25 cellular contexts compared by ENCODE assay signal in genomic region chr12:12029653-12030052, GRCh38. TPM values are rescaled to one million over a fixed set of nuclear protein-coding genes. Genes with fewer than 3 reads are reported as not detected.
"Had no signal": no experiment of that assay in that cellular context is flagged by ENCODE, and none has a peak within 500 bp of the region (broad histone marks: within the 10 kb centered on the region; RNA-seq: fewer than 3 reads in every experiment).

No MANE protein-coding gene starts in this region.

- ATAC-seq: effector memory CD8-positive, alpha-beta T cell; gastrocnemius medialis; heart right ventricle had no signal

- H3K27ac ChIP-seq: epithelial cell of prostate, esophagus muscularis mucosa, gastrocnemius medialis, heart right ventricle, neutrophil, sigmoid colon, stomach, thoracic aorta, transverse colon had no signal

- H3K27me3 Mint-ChIP-seq: effector memory CD8-positive, alpha-beta T cell; naive B cell had no signal

- DNase-seq: effector memory CD8-positive, alpha-beta T cell; gastrocnemius medialis; heart right ventricle; hypothalamus; kidney glomerular epithelial cell; mesendoderm; naive B cell; nephron progenitor cell; posterior cingulate gyrus; sigmoid colon; stimulated activated CD4-positive, alpha-beta T cell treated with anti-CD3 and anti-CD28 coated beads, Interleukin-2, amount 100 ng/mL, for 24 hours; stimulated activated CD4-positive, alpha-beta T cell treated with anti-CD3 and anti-CD28 coated beads, Interleukin-4, amount 100 ng/mL, for 4 hours; stimulated activated naive CD4-positive, alpha-beta T cell; stomach; substantia nigra; transverse colon had no signal

- H3K4me1 ChIP-seq: gastrocnemius medialis had no signal

- H3K36me3 ChIP-seq: esophagus muscularis mucosa, gastrocnemius medialis, heart right ventricle, neutrophil, sigmoid colon, stomach, thoracic aorta, transverse colon had no signal

- H3K4me3 ChIP-seq: esophagus muscularis mucosa, gastrocnemius medialis, heart right ventricle, sigmoid colon, skin epidermis, stomach, thoracic aorta, transverse colon had no signal

- H3K9me3 ChIP-seq: esophagus muscularis mucosa, gastrocnemius medialis, neutrophil, sigmoid colon, stomach, thoracic aorta, transverse colon had no signal

- H3K27ac Mint-ChIP-seq: nephron progenitor cell had no signal

- H3K27me3 ChIP-seq: esophagus muscularis mucosa, gastrocnemius medialis, heart right ventricle, neutrophil, sigmoid colon, stomach, transverse colon had no signal

- H3K4me3 Mint-ChIP-seq: effector memory CD8-positive, alpha-beta T cell; naive B cell; nephron progenitor cell had no signal

RNA-seq across cellular contexts. Expression of gene BCL2L14, which starts 41.1 kb away (rescaled TPM):
- total RNA-seq: esophagus muscularis mucosa, fibroblast of villous mesenchyme, gastrocnemius medialis, lung microvascular endothelial cell, osteocyte, pulmonary artery endothelial cell, sigmoid colon had no signal
- polyA plus RNA-seq: heart right ventricle had no signal
